In the genomic region with DNA sequence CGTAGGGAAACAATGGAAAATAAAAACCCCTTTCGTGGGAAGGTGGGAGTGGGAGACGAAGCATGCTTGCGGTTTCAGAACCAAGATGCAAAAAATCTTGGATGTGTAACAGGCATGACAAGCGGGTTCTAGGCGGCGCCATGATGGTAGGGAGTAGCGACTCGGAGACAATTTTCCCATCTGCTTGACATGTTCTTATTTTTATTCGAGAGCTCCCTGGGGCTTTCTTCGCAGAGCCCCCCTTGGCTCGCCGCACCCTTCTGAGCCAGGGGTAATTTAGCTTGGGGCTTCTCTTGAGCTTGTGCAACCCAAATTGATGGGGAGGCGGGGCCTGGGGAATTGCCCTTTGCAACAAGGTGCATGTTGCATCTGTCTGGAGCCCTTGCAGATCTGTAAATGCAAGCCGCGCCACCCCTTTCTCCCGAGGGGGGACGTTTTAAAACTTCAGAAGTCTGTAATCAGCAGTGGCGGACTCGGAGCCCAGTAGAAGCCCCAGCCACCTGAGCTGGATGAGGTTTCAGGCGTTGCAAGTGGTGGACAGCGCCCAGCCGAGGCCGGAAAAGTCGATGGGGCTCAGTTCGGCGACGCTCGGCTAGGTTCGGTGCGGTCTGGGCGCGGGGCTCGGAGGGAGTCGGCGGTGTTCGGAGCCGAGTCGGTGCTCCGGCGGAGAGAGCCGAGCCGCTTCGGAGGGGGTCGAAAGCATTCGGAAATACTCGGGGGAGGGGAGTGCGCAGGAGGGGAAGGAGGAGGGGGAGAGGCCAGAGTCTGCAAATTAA, we compare ENCODE assay signal across 1 cellular context.
TF ChIP-seq lines count a peak whose summit lies in the region.

No MANE protein-coding gene starts in this region.

TF ChIP-seq in IMR-90, 13 proteins besides CTCF, POLR2A, EP300 and RAD21:
- TF ChIP-seq MAZ (IDR thresholded peaks at IDR 0.05; ENCODE audit: borderline replicate concordance, low read depth, low read length) (peak; percentile 39; the same call in 1 of the 2 replicates), RFX5 (IDR thresholded peaks at IDR 0.05; ENCODE audit: low read depth, low read length) (no peak)
